4 cellular contexts compared by ENCODE assay signal in genomic region chr3:105602286-105602685, GRCh38.
DNase-seq lines count a peak whose midpoint lies in the region; ATAC-seq and TF ChIP-seq lines count a peak whose summit lies in the region.
"Not testable (repeated sequence)": the region's sequence is repeated elsewhere in the genome, so short reads cannot be mapped to it uniquely, and the experiment has no call there.

No MANE protein-coding gene starts in this region.

- not testable (repeated sequence) for H4K8ac ChIP-seq in IMR-90 (ENCODE audit: low read depth in 2 of 2, low read length in 2 of 2); trophoblast cell (ENCODE audit: low read depth, low read length)

- H3K4me2 ChIP-seq in IMR-90 (ENCODE audit: low read depth, low read length); trophoblast cell (ENCODE audit: low read length): not testable (repeated sequence)

- not testable (repeated sequence) for H3K27ac ChIP-seq in IMR-90 (ENCODE audit: insufficient read depth, low read length); trophoblast cell (ENCODE audit: low read depth, low read length)

- H3K27ac Mint-ChIP-seq in activated CD4-positive, alpha-beta T cell treated with anti-CD3 and anti-CD28 coated beads, Interleukin-2, amount 10 ng/mL, durations not matched to agents 24 days and 14 days = not testable (repeated sequence)

- not testable (repeated sequence) for H2AFZ ChIP-seq in IMR-90 (replicated peaks; ENCODE audit: low read length, poor library complexity); trophoblast cell (ENCODE audit: insufficient read depth, low read length, poor library complexity)

- not testable (repeated sequence) for H3K9me1 ChIP-seq in IMR-90 (ENCODE audit: insufficient read depth, low read length)

- H3K4ac ChIP-seq in IMR-90 (ENCODE audit: low read depth, low read length); trophoblast cell (ENCODE audit: low read depth, low read length): not testable (repeated sequence)

- ATAC-seq in IMR-90 (ENCODE audit: low read depth) = not testable (repeated sequence)

- not testable (repeated sequence) for H2BK15ac ChIP-seq in IMR-90 (ENCODE audit: low read depth, low read length)

- H3K23ac ChIP-seq in IMR-90 (ENCODE audit: low read depth, low read length); trophoblast cell (ENCODE audit: low read length): not testable (repeated sequence)

- not testable (repeated sequence) for H2AK5ac ChIP-seq in IMR-90 (ENCODE audit: low read depth, low read length); trophoblast cell (ENCODE audit: low read length)

- not testable (repeated sequence) for TF ChIP-seq CTCF in IMR-90 (conservative IDR thresholded peaks at IDR 0.05; ENCODE audit: low read depth, low read length)

- H3K56ac ChIP-seq in IMR-90 (ENCODE audit: extremely low read depth, insufficient read depth, low read length) = not testable (repeated sequence)

- peak overlapping the region; percentile 25; the same call in 1 of the 2 replicates for H2BK20ac ChIP-seq in IMR-90 (ENCODE audit: low read depth, low read length)

- not testable (repeated sequence) for H3K18ac ChIP-seq in IMR-90 (ENCODE audit: low read depth, low read length); trophoblast cell (ENCODE audit: low read length)

- H2BK5ac ChIP-seq in IMR-90 (ENCODE audit: low read depth, low read length, poor library complexity, severe bottlenecking) = peak overlapping the region; percentile 13
- H2BK5ac ChIP-seq in trophoblast cell (ENCODE audit: low read depth, low read length, poor library complexity) = not testable (repeated sequence)

- not testable (repeated sequence) for H4K91ac ChIP-seq in IMR-90 (ENCODE audit: insufficient read depth, low read depth, low read length); trophoblast cell (ENCODE audit: low read depth, low read length)

- in situ Hi-C loops in IMR-90 (cut with MboI; ENCODE audit: low sequenced_read_pairs) = not testable (repeated sequence)

- peak overlapping the region; percentile 37; the same call in 1 of the 2 replicates for H2BK120ac ChIP-seq in IMR-90 (ENCODE audit: low read depth, low read length)
- H2BK120ac ChIP-seq in trophoblast cell (ENCODE audit: insufficient read depth, low read length, poor library complexity) = not testable (repeated sequence)

- not testable (repeated sequence) for H4K20me1 ChIP-seq in IMR-90 (ENCODE audit: insufficient read depth, low read length)

- intact Hi-C loops in IMR-90 (cut with micrococcal nuclease); activated CD4-positive, alpha-beta T cell treated with anti-CD3 and anti-CD28 coated beads, Interleukin-2, amount 10 ng/mL, durations not matched to agents 24 days and 14 days (cut with micrococcal nuclease): not testable (repeated sequence)

- not testable (repeated sequence) for H3K27me3 ChIP-seq in IMR-90 (ENCODE audit: control insufficient read depth, insufficient read depth, low read length); trophoblast cell (ENCODE audit: insufficient read depth, low read length)

- not testable (repeated sequence) for H4K12ac ChIP-seq in trophoblast cell (ENCODE audit: low read depth, low read length)

- TF ChIP-seq RAD21 in IMR-90 (IDR thresholded peaks at IDR 0.05; ENCODE audit: low read length) = not testable (repeated sequence)

- not testable (repeated sequence) for H3K4me3 Mint-ChIP-seq in activated CD4-positive, alpha-beta T cell treated with anti-CD3 and anti-CD28 coated beads, Interleukin-2, amount 10 ng/mL, durations not matched to agents 24 days and 14 days

- H3K9ac ChIP-seq in IMR-90 (ENCODE audit: low read depth, low read length); trophoblast cell (ENCODE audit: low read length): not testable (repeated sequence)

- H2AK9ac ChIP-seq in IMR-90 (replicated peaks; ENCODE audit: low read depth, low read length, poor library complexity) = not testable (repeated sequence)

- BruUV-seq in IMR-90 (replicated peaks; lab: Mats Ljungman, UMichigan) = not testable (repeated sequence)

- H3K79me2 ChIP-seq in trophoblast cell (ENCODE audit: control insufficient read depth, insufficient read depth, low read length, poor library complexity) = not testable (repeated sequence)

- not testable (repeated sequence) for H3K4me3 ChIP-seq in IMR-90 (ENCODE audit: insufficient read depth, low read depth, low read length); trophoblast cell (ENCODE audit: low read depth, low read length)

- H3K14ac ChIP-seq in IMR-90 (replicated peaks; ENCODE audit: low read depth, low read length); trophoblast cell (ENCODE audit: low read length): not testable (repeated sequence)

- H3K9me3 ChIP-seq in IMR-90 (ENCODE audit: control insufficient read depth, insufficient read depth, low read length); trophoblast cell (ENCODE audit: insufficient read depth, low read depth, low read length): not testable (repeated sequence)

- not testable (repeated sequence) for H3K27me3 Mint-ChIP-seq in activated CD4-positive, alpha-beta T cell treated with anti-CD3 and anti-CD28 coated beads, Interleukin-2, amount 10 ng/mL, durations not matched to agents 24 days and 14 days

- H3K36me3 ChIP-seq in IMR-90 (ENCODE audit: control insufficient read depth, insufficient read depth, low read length); trophoblast cell (ENCODE audit: control insufficient read depth in 1 of 2, insufficient read depth in 2 of 2, low read length in 2 of 2): not testable (repeated sequence)

- not testable (repeated sequence) for H3K4me1 ChIP-seq in IMR-90 (ENCODE audit: control insufficient read depth, insufficient read depth, low read length); trophoblast cell (ENCODE audit: control insufficient read depth in 1 of 2, insufficient read depth in 2 of 2, low read length in 2 of 2)

- POLR2A ChIA-PET in IMR-90 (lab: Charles Lee; ENCODE audit: unreplicated experiment) = not testable (repeated sequence)

- no CpG with 5 or more reads among the region's 3 CpGs for WGBS in IMR-90 (ENCODE audit: extremely low coverage in 2 of 2, insufficient read length in 1 of 2), 2 experiments
- WGBS in trophoblast cell (ENCODE audit: extremely low coverage, insufficient coverage, insufficient read length) = no CpG with 5 or more reads among the region's 3 CpGs

- not testable (repeated sequence) for H3K36me3 Mint-ChIP-seq in activated CD4-positive, alpha-beta T cell treated with anti-CD3 and anti-CD28 coated beads, Interleukin-2, amount 10 ng/mL, durations not matched to agents 24 days and 14 days (ENCODE audit: low read depth)

- H4K5ac ChIP-seq in IMR-90 (ENCODE audit: low read depth, low read length) = not testable (repeated sequence)

- H3K9me3 Mint-ChIP-seq in activated CD4-positive, alpha-beta T cell treated with anti-CD3 and anti-CD28 coated beads, Interleukin-2, amount 10 ng/mL, durations not matched to agents 24 days and 14 days = not testable (repeated sequence)

- dilution Hi-C loops in IMR-90 (cut with HindIII; ENCODE audit: low sequenced_read_pairs, unreplicated experiment) = not testable (repeated sequence)

- TF ChIP-seq POLR2A in IMR-90 (IDR thresholded peaks at IDR 0.05; ENCODE audit: low read depth, low read length) = not testable (repeated sequence)

- H2BK12ac ChIP-seq in trophoblast cell (ENCODE audit: low read length) = not testable (repeated sequence)

- DNase-seq in IMR-90 (peak; percentile 7), myocyte (ENCODE audit: low read depth) (peak; percentile 54), trophoblast cell (peak; percentile 60 to 85)
- peak; percentile 24 for DNase-seq in activated CD4-positive, alpha-beta T cell treated with anti-CD3 and anti-CD28 coated beads, Interleukin-2, amount 10 ng/mL, durations not matched to agents 24 days and 14 days

- not testable (repeated sequence) for H3K79me1 ChIP-seq in IMR-90 (ENCODE audit: low read depth in 1 of 2, low read length in 2 of 2); trophoblast cell (ENCODE audit: low read length)

- not testable (repeated sequence) for H3K4me1 Mint-ChIP-seq in activated CD4-positive, alpha-beta T cell treated with anti-CD3 and anti-CD28 coated beads, Interleukin-2, amount 10 ng/mL, durations not matched to agents 24 days and 14 days

- CTCF ChIA-PET in IMR-90 (lab: Yijun Ruan, JAX) = not testable (repeated sequence)

Comparison
In these comparisons a context has a peak if more than half of its experiments do, and no peak if none do; other contexts are left out.
1. DNase-seq: peak in every context shown above with its lines; median percentile 72 in trophoblast cell; 54 in myocyte; 24 in activated CD4-positive, alpha-beta T cell treated with anti-CD3 and anti-CD28 coated beads, Interleukin-2, amount 10 ng/mL, durations not matched to agents 24 days and 14 days; 7 in IMR-90.